In genomic region chr6:157335829-157336228, GRCh38 we compare ENCODE assay signal across 16 cellular contexts. TPM values are rescaled to one million over a fixed set of nuclear protein-coding genes. Genes with fewer than 3 reads are reported as not detected.
DNase-seq lines count a peak whose midpoint lies in the region; ATAC-seq, FAIRE-seq and TF ChIP-seq lines count a peak whose summit lies in the region.
"Had no signal": no experiment of that assay in that cellular context is flagged by ENCODE, and none has a peak within 500 bp of the region (broad histone marks: within the 10 kb centered on the region; RNA-seq: fewer than 3 reads in every experiment).

No MANE protein-coding gene starts in this region.

- TF ChIP-seq EP300 in A549 (IDR thresholded peaks at IDR 0.05), result no peak

- ATAC-seq in A549 (peak; percentile 39 to 86; a peak in 4 of 6 replicates), left cardiac atrium (peak; percentile 27 to 84), HG03354 (IDR thresholded peaks at IDR 0.05; ENCODE audit: poor library complexity, severe bottlenecking, unreplicated experiment) (no peak), HG02885 (IDR thresholded peaks at IDR 0.05; ENCODE audit: poor library complexity, unreplicated experiment) (no peak)
- ATAC-seq: activated CD4-positive, CD25-positive, alpha-beta regulatory T cell treated with anti-CD3 and anti-CD28 coated beads, Interleukin-2, amount 50 U/mL, for 24 hours; T-helper 17 cell had no signal

- peak overlapping the region; percentile 11; the same call in 1 of the 3 replicates for H3K4me2 ChIP-seq in A549

- CTCF ChIA-PET in A549 (lab: Yijun Ruan, JAX), result interaction anchor here (1.7 kb wide), 1 partner anchor 19 kb away, joined by 6 read pairs; no protein-coding TSS in a partner anchor

- H3K4me3 ChIP-seq in A549, result no peak overlapping the region
- H3K4me3 ChIP-seq: transverse colon had no signal

- DNase-seq in A549 (ENCODE audit: low read depth in 1 of 2, low spot score in 1 of 2) (peak in 1 of 2 experiments; percentile 23), HUDEP-2 (lab: John Stamatoyannopoulos, UW; ENCODE audit: unreplicated experiment in 76 of 76) (peak in 62 of 76 experiments; percentile 8 to 83 (median 44)), OCI-M1 (lab: John Stamatoyannopoulos, UW) (peak; percentile 61), left cardiac atrium (no peak), NK-92 (lab: John Stamatoyannopoulos, UW; ENCODE audit: unreplicated experiment) (no peak)
- no peak for DNase-seq in stimulated activated CD4-positive, alpha-beta T cell treated with anti-CD3 and anti-CD28 coated beads, Interleukin-1b, Interleukin-23, amount 100 ng/mL, for 48 hours
- DNase-seq: activated naive CD8-positive, alpha-beta T cell treated with anti-CD3 and anti-CD28 coated beads for 36 hours; GOT3; KBM-7; SIG-M5; stimulated activated naive CD4-positive, alpha-beta T cell; T-helper 17 cell; transverse colon had no signal

- FAIRE-seq in A549 (lab: Jason Lieb, UNC), result no peak

- WGBS in A549 (ENCODE audit: missing lambda C conversion rate), result 13% methylated on average over 6 of the region's 6 CpGs

- TF ChIP-seq POLR2A in A549 (IDR thresholded peaks at IDR 0.05; ENCODE audit: low read length), result no peak

- POLR2A ChIA-PET in A549 (lab: Yijun Ruan, JAX), result no interaction called here

- H3K27ac ChIP-seq in A549, result no peak overlapping the region
- H3K27ac ChIP-seq: transverse colon had no signal

- no peaks in the 10 kb centered on the region for H3K9me3 ChIP-seq in A549
- H3K9me3 ChIP-seq: transverse colon had no signal

- no peak for TF ChIP-seq CTCF in A549 (IDR thresholded peaks at IDR 0.05)

- no peaks in the 10 kb centered on the region for H3K4me1 ChIP-seq in A549
- H3K4me1 ChIP-seq: transverse colon had no signal

- no peak for TF ChIP-seq RAD21 in A549 (conservative IDR thresholded peaks at IDR 0.05 in 1 of 2, IDR thresholded peaks at IDR 0.05 in 1 of 2)

- intact Hi-C loops in left cardiac atrium (cut with DNase I), result no loop called here

TF ChIP-seq in A549, 52 proteins besides CTCF, POLR2A, EP300 and RAD21:
- TF ChIP-seq ELK1 (IDR thresholded peaks at IDR 0.05; ENCODE audit: low read depth, low read length), result no peak
- TF ChIP-seq ZFP36 (IDR thresholded peaks at IDR 0.05; ENCODE audit: borderline replicate concordance, partially characterized antibody), result no peak
- no peak for TF ChIP-seq KDM1A (IDR thresholded peaks at IDR 0.05; ENCODE audit: low read depth)
- no peak for TF ChIP-seq MAZ (IDR thresholded peaks at IDR 0.05; ENCODE audit: borderline replicate concordance, low read depth, low read length)
- no peak for TF ChIP-seq ZC3H11A (IDR thresholded peaks at IDR 0.05)
- no peak for TF ChIP-seq NPAS2 (CRISPR knock-in tag; IDR thresholded peaks at IDR 0.05; ENCODE audit: borderline replicate concordance)
- no peak for TF ChIP-seq HEYL (CRISPR knock-in tag; IDR thresholded peaks at IDR 0.05)
- no peak for TF ChIP-seq HOXB5 (CRISPR knock-in tag; IDR thresholded peaks at IDR 0.05)
- no peak for TF ChIP-seq GATA3 (IDR thresholded peaks at IDR 0.05; ENCODE audit: borderline replicate concordance)
- TF ChIP-seq NFE2L2 (conservative IDR thresholded peaks at IDR 0.05; ENCODE audit: low read length), result no peak
- no peak for TF ChIP-seq CEBPB (IDR thresholded peaks at IDR 0.05)
- TF ChIP-seq SREBF2 (IDR thresholded peaks at IDR 0.05), result no peak
- no peak for TF ChIP-seq RNF2 (IDR thresholded peaks at IDR 0.05; ENCODE audit: borderline replicate concordance, low read depth)
- TF ChIP-seq CHD2 (IDR thresholded peaks at IDR 0.05; ENCODE audit: low read length, partially characterized antibody), result no peak
- TF ChIP-seq FOXS1 (CRISPR knock-in tag; IDR thresholded peaks at IDR 0.05), result no peak
- no peak for TF ChIP-seq EHMT2 (IDR thresholded peaks at IDR 0.05; ENCODE audit: low read depth)
- TF ChIP-seq ESRRA (IDR thresholded peaks at IDR 0.05; ENCODE audit: borderline replicate concordance, low read length), result no peak
- TF ChIP-seq MAFK (IDR thresholded peaks at IDR 0.05; ENCODE audit: partially characterized antibody), result no peak
- TF ChIP-seq RCOR1 (IDR thresholded peaks at IDR 0.05; ENCODE audit: low read depth, low read length), result no peak
- no peak for TF ChIP-seq HDAC2 (IDR thresholded peaks at IDR 0.05)
TF ChIP-seq in A549: peak in this region for 0.

RNA-seq across cellular contexts. Expression of gene TMEM242, which starts 12.5 kb away (rescaled TPM):
- polyA plus RNA-seq in A549 (2011; rRNA removed) (5.1 and 7.4 TPM in 2 replicates), A549 (2017; fragmentation: RNase III; extraction: RNeasy Plus Mini Kit Qiagen cat#74134 plus additional on column Dnase treatment) (5.3 to 6.3 TPM (median 5.8 TPM) in 3 replicates)
- polyA plus RNA-seq in A549 (2012; cell fraction: cytosol; rRNA removed), result 2.7 and 3.3 TPM in 2 replicates
- 1.3 and 2.0 TPM in 2 replicates for polyA plus RNA-seq in A549 (2012; cell fraction: nucleus; rRNA removed)
- polyA minus RNA-seq in A549 (2011; rRNA and poly(A)+ RNA removed), result 1.1 and 2.5 TPM in 2 replicates
- total RNA-seq in left cardiac atrium, result 10 to 100 TPM; 12.4 to 14.5 TPM

RNA-seq across cellular contexts. Expression of gene ZDHHC14, which starts 45.2 kb away (rescaled TPM):
- polyA plus RNA-seq in A549 (2011; rRNA removed) (2.0 and 2.2 TPM in 2 replicates), A549 (2017; fragmentation: RNase III; extraction: RNeasy Plus Mini Kit Qiagen cat#74134 plus additional on column Dnase treatment) (2.6 to 2.8 TPM (median 2.8 TPM) in 3 replicates)
- polyA plus RNA-seq in A549 (2012; cell fraction: cytosol; rRNA removed), result 2.7 and 3.7 TPM in 2 replicates
- 5.0 and 6.3 TPM in 2 replicates for polyA plus RNA-seq in A549 (2012; cell fraction: nucleus; rRNA removed)
- 1.4 and 2.2 TPM in 2 replicates for polyA minus RNA-seq in A549 (2011; rRNA and poly(A)+ RNA removed)
- total RNA-seq in left cardiac atrium, result 10 to 100 TPM; 12.1 to 12.3 TPM

Comparison
In these comparisons a context has a peak if more than half of its experiments do, and no peak if none do; other contexts are left out.
1. ATAC-seq: peak in A549 (2 of 2) and left cardiac atrium (2 of 2); none in HG03354 (single experiment) and HG02885 (single experiment).
2. DNase-seq: peak in HUDEP-2 (62 of 76) and OCI-M1 (single experiment); none in left cardiac atrium (single experiment), stimulated activated CD4-positive, alpha-beta T cell treated with anti-CD3 and anti-CD28 coated beads, Interleukin-1b, Interleukin-23, amount 100 ng/mL, for 48 hours (single experiment) and NK-92 (single experiment).